Comparison of ENCODE assay signal across 14 cellular contexts in the genomic region with DNA sequence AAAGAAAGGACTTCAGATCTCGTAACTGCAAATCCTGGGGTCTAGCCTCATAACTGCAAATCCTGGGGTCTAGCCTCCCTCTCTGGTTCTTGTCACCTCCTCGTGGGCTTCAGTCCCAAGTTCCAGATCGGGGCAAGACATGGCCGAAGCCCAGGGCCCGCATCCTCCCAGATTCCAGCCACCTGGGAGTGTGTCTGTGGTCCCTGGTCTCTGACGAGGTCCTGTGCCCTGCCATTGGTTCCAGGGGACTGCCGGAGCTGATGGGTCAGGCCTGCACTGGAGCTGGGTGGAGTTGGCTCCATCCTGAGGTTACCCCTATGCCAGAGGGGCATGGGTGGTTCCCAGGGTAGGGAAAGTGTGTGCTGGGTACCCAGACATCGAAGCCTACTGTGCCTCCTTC. TPM values are rescaled to one million over a fixed set of nuclear protein-coding genes. Genes with fewer than 3 reads are reported as not detected.
DNase-seq lines count a peak whose midpoint lies in the region; ATAC-seq and TF ChIP-seq lines count a peak whose summit lies in the region.
"Had no signal": no experiment of that assay in that cellular context is flagged by ENCODE, and none has a peak within 500 bp of the region (broad histone marks: within the 10 kb centered on the region; RNA-seq: fewer than 3 reads in every experiment).

No MANE protein-coding gene starts in this region.

- WGBS in neuronal stem cell (ENCODE audit: extremely low coverage in 2 of 2, insufficient read length in 2 of 2, insufficient replicate concordance in 1 of 2), 2 donors, result no CpG with 5 or more reads among the region's 8 CpGs
- 84 to 86% (median 85%) methylated on average over 8 of the region's 8 CpGs for WGBS in psoas muscle, 3 donors

- no peaks in the 10 kb centered on the region for H3K4me1 Mint-ChIP-seq in chondrocyte (ENCODE audit: low read depth)
- H3K4me1 Mint-ChIP-seq in stimulated activated naive B cell treated with anti-CD40 and anti-IgM and Interleukin-4, amounts not matched to agents 10 μg/mL and 1 μg/mL and 100 μg/mL, for 72 hours, result no peaks in the 10 kb centered on the region
- peaks cover 9% of the 10 kb centered on the region for H3K4me1 Mint-ChIP-seq in activated CD8-positive, alpha-beta memory T cell treated with anti-CD3 and anti-CD28 coated beads, Interleukin-2, amount 10 ng/mL, durations not matched to agents 7 days and 5 days
- H3K4me1 Mint-ChIP-seq: B cell had no signal

- H3K14ac ChIP-seq in neuronal stem cell (ENCODE audit: low read length), result no peak overlapping the region

- no peaks in the 10 kb centered on the region for H3K36me3 Mint-ChIP-seq in chondrocyte (ENCODE audit: low read depth)
- no peaks in the 10 kb centered on the region for H3K36me3 Mint-ChIP-seq in stimulated activated naive B cell treated with anti-CD40 and anti-IgM and Interleukin-4, amounts not matched to agents 10 μg/mL and 1 μg/mL and 100 μg/mL, for 72 hours
- H3K36me3 Mint-ChIP-seq in activated CD8-positive, alpha-beta memory T cell treated with anti-CD3 and anti-CD28 coated beads, Interleukin-2, amount 10 ng/mL, durations not matched to agents 7 days and 5 days, result no peaks in the 10 kb centered on the region

- intact Hi-C loops in cardiac septum (cut with DNase I) (no loop called here), psoas muscle (cut with DNase I) (loop anchor here in 1 of 2 donors (10.0 kb wide), 1 partner anchor 1827 kb away; no protein-coding TSS in a partner anchor)

- no peak overlapping the region for H3K4me3 ChIP-seq in right atrium auricular region
- peak overlapping the region in 1 of 2 donors; percentile 61 for H3K4me3 ChIP-seq in neuronal stem cell (ENCODE audit: low read length in 2 of 2)
- no peak overlapping the region for H3K4me3 ChIP-seq in psoas muscle
- H3K4me3 ChIP-seq: GM23248 had no signal

- H3K79me1 ChIP-seq in neuronal stem cell (ENCODE audit: low read depth, low read length), result peaks cover 2% of the 10 kb centered on the region

- no peak overlapping the region for H4K8ac ChIP-seq in neuronal stem cell (ENCODE audit: low read depth, low read length)

- H3K9ac ChIP-seq in neuronal stem cell (ENCODE audit: low read depth, low read length, poor library complexity), result no peak overlapping the region
- H3K9ac ChIP-seq: GM23248 had no signal

- no peak overlapping the region for H3K4me2 ChIP-seq in neuronal stem cell (ENCODE audit: insufficient read depth, low read length, poor library complexity, severe bottlenecking)

- no peak overlapping the region for H2BK120ac ChIP-seq in neuronal stem cell (ENCODE audit: low read depth, low read length)

- H3K23ac ChIP-seq in neuronal stem cell (ENCODE audit: low read depth, low read length, poor library complexity), result no peak overlapping the region

- no peak overlapping the region for H2AFZ ChIP-seq in neuronal stem cell (ENCODE audit: low read length)
- H2AFZ ChIP-seq: GM23248 had no signal

- H2BK15ac ChIP-seq in neuronal stem cell (ENCODE audit: low read length), result peak overlapping the region; percentile 58

- H3K36me3 ChIP-seq in right atrium auricular region (no peaks in the 10 kb centered on the region), neuronal stem cell (replicated peaks in 1 of 2; ENCODE audit: control insufficient read depth in 2 of 2, insufficient read depth in 2 of 2, low read length in 2 of 2) (no peaks in the 10 kb centered on the region), psoas muscle (ENCODE audit: insufficient read depth in 1 of 2, low read depth in 1 of 2) (no peaks in the 10 kb centered on the region)

- H3K27ac Mint-ChIP-seq in chondrocyte (ENCODE audit: unreplicated experiment), result no peak overlapping the region
- H3K27ac Mint-ChIP-seq in stimulated activated naive B cell treated with anti-CD40 and anti-IgM and Interleukin-4, amounts not matched to agents 10 μg/mL and 1 μg/mL and 100 μg/mL, for 72 hours, result peak overlapping the region; percentile 47
- no peak overlapping the region for H3K27ac Mint-ChIP-seq in activated CD8-positive, alpha-beta memory T cell treated with anti-CD3 and anti-CD28 coated beads, Interleukin-2, amount 10 ng/mL, durations not matched to agents 7 days and 5 days
- H3K27ac Mint-ChIP-seq: B cell; CD4-positive, alpha-beta T cell had no signal

- peaks cover 27% of the 10 kb centered on the region for H3K27me3 Mint-ChIP-seq in chondrocyte (ENCODE audit: low read depth)
- H3K27me3 Mint-ChIP-seq in stimulated activated naive B cell treated with anti-CD40 and anti-IgM and Interleukin-4, amounts not matched to agents 10 μg/mL and 1 μg/mL and 100 μg/mL, for 72 hours, result no peaks in the 10 kb centered on the region
- H3K27me3 Mint-ChIP-seq in activated CD8-positive, alpha-beta memory T cell treated with anti-CD3 and anti-CD28 coated beads, Interleukin-2, amount 10 ng/mL, durations not matched to agents 7 days and 5 days, result no peaks in the 10 kb centered on the region
- H3K27me3 Mint-ChIP-seq: B cell; CD4-positive, alpha-beta T cell had no signal

- H3K27me3 ChIP-seq in right atrium auricular region (no peaks in the 10 kb centered on the region), neuronal stem cell (ENCODE audit: control insufficient read depth in 3 of 3, insufficient read depth in 3 of 3, low read depth in 1 of 3, low read length in 3 of 3) (peaks cover 0 to 26% (median 0%) of the 10 kb centered on the region in 3 experiments), psoas muscle (ENCODE audit: insufficient read depth in 3 of 3, low read length in 2 of 3) (peaks cover 0 to 15% (median 3%) of the 10 kb centered on the region in 3 donors)

- H2BK5ac ChIP-seq in neuronal stem cell (ENCODE audit: low read length), result peak overlapping the region; percentile 90

- no peak overlapping the region for H4K91ac ChIP-seq in neuronal stem cell (ENCODE audit: low read depth, low read length, poor library complexity)

- no peaks in the 10 kb centered on the region for H3K9me3 ChIP-seq in right atrium auricular region
- H3K9me3 ChIP-seq in neuronal stem cell (replicated peaks in 1 of 2; ENCODE audit: control insufficient read depth in 2 of 2, insufficient read depth in 1 of 2, low read depth in 1 of 2, low read length in 2 of 2), result peaks cover 0 to 5% of the 10 kb centered on the region in 2 donors
- no peaks in the 10 kb centered on the region for H3K9me3 ChIP-seq in psoas muscle

- H2BK12ac ChIP-seq in neuronal stem cell (ENCODE audit: low read length), result peak overlapping the region; percentile 94

- H2AK5ac ChIP-seq in neuronal stem cell (ENCODE audit: low read depth, low read length), result peak overlapping the region; percentile 18

- CTCF ChIA-PET in activated CD8-positive, alpha-beta memory T cell treated with anti-CD3 and anti-CD28 coated beads, Interleukin-2, amount 10 ng/mL, durations not matched to agents 7 days and 5 days (lab: Charles Lee), result interaction anchor here (1.6 kb wide), 1 partner anchor 14 kb away, joined by 4 read pairs; no protein-coding TSS in a partner anchor

- H3K4me3 Mint-ChIP-seq in chondrocyte (ENCODE audit: unreplicated experiment), result no peak overlapping the region
- H3K4me3 Mint-ChIP-seq in stimulated activated naive B cell treated with anti-CD40 and anti-IgM and Interleukin-4, amounts not matched to agents 10 μg/mL and 1 μg/mL and 100 μg/mL, for 72 hours, result no peak overlapping the region
- no peak overlapping the region for H3K4me3 Mint-ChIP-seq in activated CD8-positive, alpha-beta memory T cell treated with anti-CD3 and anti-CD28 coated beads, Interleukin-2, amount 10 ng/mL, durations not matched to agents 7 days and 5 days
- H3K4me3 Mint-ChIP-seq: B cell; CD4-positive, alpha-beta T cell had no signal

- H3K4ac ChIP-seq in neuronal stem cell (ENCODE audit: low read length), result no peak overlapping the region

- no peak overlapping the region for H3K27ac ChIP-seq in right atrium auricular region
- no peak overlapping the region for H3K27ac ChIP-seq in neuronal stem cell (replicated peaks; ENCODE audit: low read length)
- no peak overlapping the region for H3K27ac ChIP-seq in psoas muscle
- H3K27ac ChIP-seq: GM23248, HL-60 had no signal

- no peak for ATAC-seq in stimulated activated naive B cell treated with anti-CD40 and anti-IgM and Interleukin-4, amounts not matched to agents 10 μg/mL and 1 μg/mL and 100 μg/mL, for 72 hours (replicated peaks)
- ATAC-seq in activated CD8-positive, alpha-beta memory T cell treated with anti-CD3 and anti-CD28 coated beads, Interleukin-2, amount 10 ng/mL, durations not matched to agents 7 days and 5 days, result no peak
- no peak for ATAC-seq in psoas muscle

- H3K9me3 Mint-ChIP-seq in chondrocyte (ENCODE audit: low read depth), result no peaks in the 10 kb centered on the region
- peaks cover 0 to 2% of the 10 kb centered on the region in 2 donors for H3K9me3 Mint-ChIP-seq in stimulated activated naive B cell treated with anti-CD40 and anti-IgM and Interleukin-4, amounts not matched to agents 10 μg/mL and 1 μg/mL and 100 μg/mL, for 72 hours
- no peaks in the 10 kb centered on the region for H3K9me3 Mint-ChIP-seq in activated CD8-positive, alpha-beta memory T cell treated with anti-CD3 and anti-CD28 coated beads, Interleukin-2, amount 10 ng/mL, durations not matched to agents 7 days and 5 days (ENCODE audit: low read depth)
- H3K9me3 Mint-ChIP-seq: CD4-positive, alpha-beta T cell had no signal

- DNase-seq in cardiac septum (ENCODE audit: low spot score) (peak; percentile 47), right atrium auricular region (ENCODE audit: low spot score) (no peak), chondrocyte (ENCODE audit: low spot score) (peak; percentile 63), neuronal stem cell (ENCODE audit: low spot score) (no peak), psoas muscle (no peak)
- no peak for DNase-seq in stimulated activated naive B cell treated with anti-CD40 and anti-IgM and Interleukin-4, amounts not matched to agents 10 μg/mL and 1 μg/mL and 100 μg/mL, for 72 hours
- DNase-seq in activated CD8-positive, alpha-beta memory T cell treated with anti-CD3 and anti-CD28 coated beads, Interleukin-2, amount 10 ng/mL, durations not matched to agents 7 days and 5 days, result no peak
- DNase-seq: C1 segment of cervical spinal cord; Calu3; CD4-positive, alpha-beta T cell; DMS 273 treated with DMSO at 0.1 percent for 48 hours; GM23248 had no signal

- H3K18ac ChIP-seq in neuronal stem cell (ENCODE audit: low read length), result peak overlapping the region; percentile 52

- H3K4me1 ChIP-seq in right atrium auricular region (no peaks in the 10 kb centered on the region), neuronal stem cell (ENCODE audit: control insufficient read depth in 2 of 2, insufficient read depth in 1 of 2, low read depth in 1 of 2, low read length in 2 of 2) (no peaks in the 10 kb centered on the region), psoas muscle (no peaks in the 10 kb centered on the region)

- TF ChIP-seq CTCF in right atrium auricular region (IDR thresholded peaks at IDR 0.05) (no peak), chondrocyte (IDR thresholded peaks at IDR 0.05) (no peak), psoas muscle (IDR thresholded peaks at IDR 0.05) (no peak)

RNA-seq across cellular contexts. Expression of gene C1orf174, which starts 17.7 kb away (rescaled TPM):
- total RNA-seq in cardiac septum (11.5 TPM), right atrium auricular region (10 to 100 TPM in 1 of 2 donors, 1 to 10 TPM in 1; 9.1 to 18.8 TPM), chondrocyte (25.0 to 25.7 TPM (median 25.3 TPM) in 3 replicates), psoas muscle (10 to 100 TPM; 11.8 to 14.6 (median 14.0) TPM)
- polyA plus RNA-seq in neuronal stem cell (2013, experiment 1 of 2), result 30.3 TPM
- polyA plus RNA-seq in neuronal stem cell (2013, experiment 2 of 2), result 30.5 TPM
- 10 to 100 TPM; 30.0 to 35.8 TPM for total RNA-seq in activated CD8-positive, alpha-beta memory T cell treated with anti-CD3 and anti-CD28 coated beads, Interleukin-2, amount 10 ng/mL, durations not matched to agents 7 days and 5 days
- 10 to 100 TPM; 15.1 to 32.2 (median 22.9) TPM for polyA plus RNA-seq in psoas muscle

Comparison
In these comparisons a context has a peak if more than half of its experiments do, and no peak if none do; other contexts are left out.
1. DNase-seq: peak in cardiac septum (single experiment) and chondrocyte (single experiment); none in right atrium auricular region (single experiment), neuronal stem cell (single experiment), stimulated activated naive B cell treated with anti-CD40 and anti-IgM and Interleukin-4, amounts not matched to agents 10 μg/mL and 1 μg/mL and 100 μg/mL, for 72 hours (single experiment), activated CD8-positive, alpha-beta memory T cell treated with anti-CD3 and anti-CD28 coated beads, Interleukin-2, amount 10 ng/mL, durations not matched to agents 7 days and 5 days (single experiment) and psoas muscle (0 of 2).